7 cellular contexts compared by ENCODE assay signal in the genomic region with DNA sequence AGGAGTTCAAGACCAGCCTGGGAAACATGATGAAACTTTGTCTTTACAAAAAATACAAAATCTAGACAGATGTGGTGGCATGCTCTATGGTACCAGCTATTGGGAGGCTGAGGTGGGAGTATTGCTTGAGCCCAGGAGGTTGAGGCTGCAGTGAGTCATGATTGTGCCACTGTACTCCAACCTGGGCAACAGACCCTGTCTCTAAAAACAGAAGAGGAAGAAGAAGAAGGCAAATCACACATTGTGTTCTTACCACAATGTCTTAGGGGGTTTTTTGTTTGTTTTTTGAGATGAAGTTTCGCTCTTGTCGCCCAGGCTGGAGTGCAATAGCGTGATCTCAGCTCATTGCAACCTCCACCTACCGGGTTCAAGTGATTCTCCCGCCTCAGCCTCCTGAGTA. TPM values are rescaled to one million over a fixed set of nuclear protein-coding genes. Genes with fewer than 3 reads are reported as not detected.
"Had no signal": no experiment of that assay in that cellular context is flagged by ENCODE, and none has a peak within 500 bp of the region (broad histone marks: within the 10 kb centered on the region; RNA-seq: fewer than 3 reads in every experiment).

No MANE protein-coding gene starts in this region.

RNA-seq across cellular contexts. Expression of gene CIB3, which starts 5.5 kb away (rescaled TPM):
- total RNA-seq: HT-29; K562; LHCN-M2; MCF 10A; Right ventricle myocardium superior; SJSA1; T-helper 1 cell treated with Interleukin-12 subunit alpha and Interleukin-12 subunit beta and Interleukin-4 antibody, amounts not matched to agents 30 ng/mL and 1 ng/mL, for 36 hours had no signal

RNA-seq across cellular contexts. Expression of gene HSH2D, which starts 35.4 kb away (rescaled TPM):
- total RNA-seq: LHCN-M2, SJSA1 had no signal
